In genomic region chr1:37486680-37487618, GRCh38 we compare ENCODE assay signal across 1 cellular context.
A peak's percentile ranks its signal among the peaks of the same experiment; 100 is the strongest.
TF ChIP-seq lines count a peak whose summit lies in the region.

No MANE protein-coding gene starts in this region.

TF ChIP-seq in HepG2, 621 proteins besides CTCF, POLR2A, EP300 and RAD21 (continued from another document and continues in another):
- TF ChIP-seq HMGXB3 (CRISPR knock-in tag; IDR thresholded peaks at IDR 0.05; ENCODE audit: borderline replicate concordance) = peak; percentile 43; the same call in 1 of the 2 replicates
- no peak for TF ChIP-seq FIP1L1 (IDR thresholded peaks at IDR 0.05; ENCODE audit: borderline replicate concordance, insufficient read depth, low read depth, low read length)
- no peak for TF ChIP-seq ZKSCAN1 (IDR thresholded peaks at IDR 0.05; ENCODE audit: low read length)
- TF ChIP-seq HIVEP1 (CRISPR knock-in tag; IDR thresholded peaks at IDR 0.05) = no peak
- TF ChIP-seq TOE1 (CRISPR knock-in tag; IDR thresholded peaks at IDR 0.05) = no peak
- TF ChIP-seq ZBTB46 (CRISPR knock-in tag; IDR thresholded peaks at IDR 0.05; ENCODE audit: borderline replicate concordance) = no peak
- TF ChIP-seq IKZF4 (CRISPR knock-in tag; IDR thresholded peaks at IDR 0.05; ENCODE audit: borderline replicate concordance, low read depth, not compliant biosample characterization) = peak; percentile 42
- no peak for TF ChIP-seq CAMTA2 (CRISPR knock-in tag; IDR thresholded peaks at IDR 0.05; ENCODE audit: borderline replicate concordance)
- no peak; the same call in 1 of the 2 replicates for TF ChIP-seq ZNF580 (CRISPR knock-in tag; IDR thresholded peaks at IDR 0.05; ENCODE audit: borderline replicate concordance, low read depth)
- no peak for TF ChIP-seq GABPA (IDR thresholded peaks at IDR 0.05; ENCODE audit: low read depth, low read length)
- no peak for TF ChIP-seq GABPA (CRISPR knock-in tag; IDR thresholded peaks at IDR 0.05; ENCODE audit: low read depth)
- no peak for TF ChIP-seq ZNF598 (CRISPR knock-in tag; IDR thresholded peaks at IDR 0.05; ENCODE audit: borderline replicate concordance)
- TF ChIP-seq TEAD3 (CRISPR knock-in tag; optimal IDR thresholded peaks at IDR 0.05; ENCODE audit: borderline replicate concordance) = peak; percentile 15
- peak; percentile 27; the same call in 1 of the 2 replicates for TF ChIP-seq FOXO1 (CRISPR knock-in tag; IDR thresholded peaks at IDR 0.05)
- no peak for TF ChIP-seq BRD4 (CRISPR knock-in tag; IDR thresholded peaks at IDR 0.05)
- TF ChIP-seq ZNF549 (CRISPR knock-in tag; IDR thresholded peaks at IDR 0.05) = no peak
- no peak for TF ChIP-seq ZNF550 (CRISPR knock-in tag; IDR thresholded peaks at IDR 0.05; ENCODE audit: borderline replicate concordance)
- no peak for TF ChIP-seq HNF4G (IDR thresholded peaks at IDR 0.05; ENCODE audit: borderline replicate concordance, low read depth, low read length)
- TF ChIP-seq HNF4G (CRISPR knock-in tag; IDR thresholded peaks at IDR 0.05; ENCODE audit: borderline replicate concordance, low read depth) = no peak
- TF ChIP-seq ZNF510 (CRISPR knock-in tag; IDR thresholded peaks at IDR 0.05; ENCODE audit: low read depth) = no peak
- TF ChIP-seq ATM (IDR thresholded peaks at IDR 0.05; ENCODE audit: borderline replicate concordance) = no peak
- no peak for TF ChIP-seq ZSCAN31 (CRISPR knock-in tag; IDR thresholded peaks at IDR 0.05; ENCODE audit: low read depth)
- no peak for TF ChIP-seq ZNF383 (CRISPR knock-in tag; IDR thresholded peaks at IDR 0.05; ENCODE audit: borderline replicate concordance)
- no peak for TF ChIP-seq ZNF609 (CRISPR knock-in tag; IDR thresholded peaks at IDR 0.05; ENCODE audit: borderline replicate concordance)
- TF ChIP-seq USF2 (IDR thresholded peaks at IDR 0.05; ENCODE audit: low read depth, low read length) = no peak
- TF ChIP-seq USF2 (CRISPR knock-in tag; IDR thresholded peaks at IDR 0.05; ENCODE audit: borderline replicate concordance) = no peak
- TF ChIP-seq ZNF629 (CRISPR knock-in tag; conservative IDR thresholded peaks at IDR 0.05) = no peak
- TF ChIP-seq RBM39 (IDR thresholded peaks at IDR 0.05; ENCODE audit: low read depth, low read length, poor library complexity, severe bottlenecking) = no peak
- TF ChIP-seq MAZ (IDR thresholded peaks at IDR 0.05; ENCODE audit: borderline replicate concordance, low read depth, low read length) = no peak
- 0 out of 2 replicates have a peak, but pooled peaks have one; percentile 39 for TF ChIP-seq MAZ (CRISPR knock-in tag; IDR thresholded peaks at IDR 0.05; ENCODE audit: low read depth)
- TF ChIP-seq ZNF10 (CRISPR knock-in tag; IDR thresholded peaks at IDR 0.05; ENCODE audit: borderline replicate concordance, low read depth) = no peak
- TF ChIP-seq KMT2B (CRISPR knock-in tag; IDR thresholded peaks at IDR 0.05) = no peak
- TF ChIP-seq THRA (CRISPR knock-in tag; IDR thresholded peaks at IDR 0.05; ENCODE audit: borderline replicate concordance) = 0 out of 2 replicates have a peak, but pooled peaks have one; percentile 17
- TF ChIP-seq ZBTB39 (CRISPR knock-in tag; IDR thresholded peaks at IDR 0.05) = no peak
- TF ChIP-seq ZNF33B (CRISPR knock-in tag; IDR thresholded peaks at IDR 0.05) = no peak
- peak; percentile 51; the same call in 1 of the 2 replicates for TF ChIP-seq ZGPAT (CRISPR knock-in tag; IDR thresholded peaks at IDR 0.05)
- TF ChIP-seq NR2F1 (CRISPR knock-in tag; IDR thresholded peaks at IDR 0.05) = no peak
- no peak for TF ChIP-seq RNF219 (CRISPR knock-in tag; IDR thresholded peaks at IDR 0.05)
